ENCODE assay signal across 8 cellular contexts in genomic region chr7:66825538-66825937, GRCh38.
A peak's percentile ranks its signal among the peaks of the same experiment; 100 is the strongest.
DNase-seq lines count a peak whose midpoint lies in the region; FAIRE-seq and TF ChIP-seq lines count a peak whose summit lies in the region.
"Not testable (repeated sequence)": the region's sequence is repeated elsewhere in the genome, so short reads cannot be mapped to it uniquely, and the experiment has no call there.

No MANE protein-coding gene starts in this region.

- not testable (repeated sequence) for H3K27me3 ChIP-seq in colonic mucosa; keratinocyte (ENCODE audit: control insufficient read depth, extremely low read depth, insufficient read depth, low read length)

- not testable (repeated sequence) for H3K9me3 ChIP-seq in colonic mucosa; keratinocyte (ENCODE audit: control insufficient read depth, low read depth, low read length)

- H2AFZ ChIP-seq in keratinocyte (ENCODE audit: control insufficient read depth, low read length): not testable (repeated sequence)

- dilution Hi-C loops in keratinocyte (cut with MboI; ENCODE audit: extremely low pct_ligation_motif_present, low sequenced_read_pairs): not testable (repeated sequence)

- H3K27ac ChIP-seq in colonic mucosa; keratinocyte (ENCODE audit: control insufficient read depth, insufficient read depth, low read length): not testable (repeated sequence)

- not testable (repeated sequence) for H4K20me1 ChIP-seq in keratinocyte (ENCODE audit: control insufficient read depth, extremely low read depth, insufficient read depth, low read length)

- not testable (repeated sequence) for H3K9ac ChIP-seq in colonic mucosa (ENCODE audit: low read depth in 2 of 2, low read length in 2 of 2); keratinocyte (ENCODE audit: control insufficient read depth, extremely low read depth, insufficient read depth, low read length)

- not testable (repeated sequence) for H3K4me3 ChIP-seq in colonic mucosa; keratinocyte (ENCODE audit: control insufficient read depth in 2 of 3, extremely low read depth in 1 of 3, insufficient read depth in 2 of 3, low read depth in 1 of 3, low read length in 3 of 3)

- H3K79me2 ChIP-seq in keratinocyte (ENCODE audit: control insufficient read depth, insufficient read depth, low read length): not testable (repeated sequence)

- not testable (repeated sequence) for H3K4me2 ChIP-seq in keratinocyte (ENCODE audit: control insufficient read depth, extremely low read depth, insufficient read depth, low read depth, low read length)

- H3K9me1 ChIP-seq in keratinocyte (ENCODE audit: control insufficient read depth, extremely low read depth, insufficient read depth, low read length): not testable (repeated sequence)

- DNase-seq in ACHN (peak; percentile 55), NAMALWA (ENCODE audit: low spot score) (peak; percentile 86), RPMI8226 (peak; percentile 72), colonic mucosa (peak; percentile 59)
- not testable (repeated sequence) for DNase-seq in GM18507 (ENCODE audit: extremely low spot score, insufficient read length, low read depth); keratinocyte (ENCODE audit: low read depth, low spot score)
- peak; percentile 67 for DNase-seq in activated CD8-positive, alpha-beta memory T cell treated with anti-CD3 and anti-CD28 coated beads for 24 hours
- DNase-seq in stimulated activated CD4-positive, alpha-beta T cell treated with anti-CD3 and anti-CD28 coated beads, Interleukin-12 subunit alpha, Interleukin-12 subunit beta, amount 100 ng/mL, for 48 hours (ENCODE audit: low read depth in 2 of 3, low spot score in 1 of 3): peak; percentile 25 to 40 (median 38)

- in situ Hi-C loops in ACHN (cut with HindIII; ENCODE audit: low pct_ligation_motif_present, low pct_unique_long_range_greater_than_20kb, low sequenced_read_pairs): not testable (repeated sequence)

- intact Hi-C loops in colonic mucosa (cut with DNase I): not testable (repeated sequence)

- peak; percentile 86 for FAIRE-seq in GM18507 (lab: Jason Lieb, UNC)
- peak; percentile 20 for FAIRE-seq in keratinocyte (lab: Jason Lieb, UNC)

- not testable (repeated sequence) for H3K36me3 ChIP-seq in colonic mucosa; keratinocyte (ENCODE audit: control insufficient read depth in 2 of 2, extremely low read depth in 1 of 2, insufficient read depth in 2 of 2, low read length in 2 of 2)

- H3K4me1 ChIP-seq in colonic mucosa; keratinocyte (ENCODE audit: control insufficient read depth, extremely low read depth, insufficient read depth, low read length): not testable (repeated sequence)

- TF ChIP-seq CTCF in colonic mucosa (IDR thresholded peaks at IDR 0.05): peak; percentile 19
- peak; percentile 40 to 53 (median 45) for TF ChIP-seq CTCF in keratinocyte (optimal IDR thresholded peaks at IDR 0.05 in 1 of 3, IDR thresholded peaks at IDR 0.05 in 1 of 3, conservative IDR thresholded peaks at IDR 0.05 in 1 of 3; ENCODE audit: extremely low read depth in 1 of 3, insufficient read depth in 2 of 3, low read length in 3 of 3)
